8 cellular contexts compared by ENCODE assay signal in the genomic region with DNA sequence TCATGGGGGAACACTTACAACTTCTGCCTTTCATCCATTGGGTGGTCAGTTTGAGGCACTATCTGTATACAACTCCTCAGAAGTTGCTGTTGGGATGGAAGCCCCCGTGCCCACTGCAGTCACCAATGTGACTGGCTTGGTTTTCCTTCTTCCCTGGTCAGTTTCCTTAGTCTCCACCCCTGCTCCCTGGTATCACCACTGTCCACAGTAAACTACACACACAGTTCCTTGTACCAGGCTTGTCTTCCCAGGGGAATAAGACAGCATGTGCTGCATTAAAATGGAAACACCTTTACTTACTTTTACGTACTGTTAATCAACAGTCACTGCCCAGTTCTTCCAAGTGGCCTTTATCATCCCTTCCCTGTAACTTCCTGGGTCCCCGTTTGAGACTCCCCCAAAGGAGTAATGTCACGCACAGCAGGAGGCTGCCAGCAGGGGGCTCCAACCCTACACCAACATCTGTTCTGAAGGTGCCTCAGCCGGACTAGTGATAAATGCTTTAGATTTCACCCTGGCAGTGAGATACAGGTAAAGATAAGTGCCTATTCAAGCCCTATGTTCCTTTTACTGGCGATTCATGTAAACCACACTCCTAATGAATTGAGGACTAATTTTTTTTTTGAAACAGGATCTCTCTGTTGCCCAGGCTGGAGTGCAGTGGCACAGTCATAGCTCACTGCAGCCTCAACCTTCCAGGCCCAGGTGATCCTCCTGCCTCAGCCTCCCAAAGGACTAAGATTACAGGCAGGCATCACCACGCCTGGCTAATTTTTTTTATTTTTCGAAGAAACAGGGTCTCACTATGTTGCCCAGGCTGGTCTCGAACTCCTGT. TPM values are rescaled to one million over a fixed set of nuclear protein-coding genes. Genes with fewer than 3 reads are reported as not detected.
DNase-seq lines count a peak whose midpoint lies in the region; ATAC-seq and TF ChIP-seq lines count a peak whose summit lies in the region.

No MANE protein-coding gene starts in this region.

- H3K36me3 Mint-ChIP-seq in WTC11: peaks cover 8% of the 10 kb centered on the region

- no peaks in the 10 kb centered on the region for H3K36me3 ChIP-seq in breast epithelium

- H3K4me1 ChIP-seq in breast epithelium: no peaks in the 10 kb centered on the region

- H3K9me3 Mint-ChIP-seq in WTC11: peaks cover 16% of the 10 kb centered on the region

- POLR2A ChIA-PET in WTC11 (lab: Charles Lee): no interaction called here

- DNase-seq in NCI-H2029 treated with DMSO at 0.1 percent for 48 hours (lab: John Stamatoyannopoulos, UW) (peak; percentile 23), NCI-H2029 (lab: John Stamatoyannopoulos, UW) (no peak), WTC11 (ENCODE audit: low spot score) (peak; percentile 58), breast epithelium (ENCODE audit: low spot score in 2 of 2) (peak in 1 of 2 donors; percentile 31), kidney glomerular epithelial cell (lab: John Stamatoyannopoulos, UW) (peak; percentile 51), putamen (ENCODE audit: low spot score) (no peak)
- DNase-seq in stimulated activated CD4-positive, alpha-beta T cell treated with anti-CD3 and anti-CD28 coated beads, Interleukin-4, amount 100 ng/mL, for 24 hours: peak; percentile 77

- TF ChIP-seq CTCF in LNCAP (IDR thresholded peaks at IDR 0.05) (peak; percentile 91), WTC11 (IDR thresholded peaks at IDR 0.05) (peak; percentile 46), breast epithelium (IDR thresholded peaks at IDR 0.05) (peak in 2 of 3 donors; percentile 46 to 54)

- CTCF ChIA-PET in WTC11 (lab: Charles Lee): no interaction called here

- no peak overlapping the region for H3K4me3 Mint-ChIP-seq in WTC11

- H3K9me3 ChIP-seq in breast epithelium: no peaks in the 10 kb centered on the region

- no peak overlapping the region for H3K27ac Mint-ChIP-seq in WTC11

- no peak for ATAC-seq in WTC11

- no peak overlapping the region for H3K4me3 ChIP-seq in breast epithelium

- H3K4me1 Mint-ChIP-seq in WTC11: no peaks in the 10 kb centered on the region

- no peak overlapping the region for H3K27ac ChIP-seq in breast epithelium

- no peaks in the 10 kb centered on the region for H3K27me3 ChIP-seq in breast epithelium

- no peaks in the 10 kb centered on the region; the same call in 1 of the 2 replicates for H3K27me3 Mint-ChIP-seq in WTC11 (ENCODE audit: low read depth)

- intact Hi-C loops in breast epithelium (cut with DNase I; ENCODE audit: low total_unique reads): no loop called here

- TF ChIP-seq POLR2A in breast epithelium (IDR thresholded peaks at IDR 0.05): no peak

TF ChIP-seq in WTC11, 78 proteins besides CTCF, POLR2A, EP300 and RAD21:
- TF ChIP-seq TCF7 (CRISPR knock-in tag; IDR thresholded peaks at IDR 0.05; ENCODE audit: low read depth): no peak
- TF ChIP-seq, protein P1, sequence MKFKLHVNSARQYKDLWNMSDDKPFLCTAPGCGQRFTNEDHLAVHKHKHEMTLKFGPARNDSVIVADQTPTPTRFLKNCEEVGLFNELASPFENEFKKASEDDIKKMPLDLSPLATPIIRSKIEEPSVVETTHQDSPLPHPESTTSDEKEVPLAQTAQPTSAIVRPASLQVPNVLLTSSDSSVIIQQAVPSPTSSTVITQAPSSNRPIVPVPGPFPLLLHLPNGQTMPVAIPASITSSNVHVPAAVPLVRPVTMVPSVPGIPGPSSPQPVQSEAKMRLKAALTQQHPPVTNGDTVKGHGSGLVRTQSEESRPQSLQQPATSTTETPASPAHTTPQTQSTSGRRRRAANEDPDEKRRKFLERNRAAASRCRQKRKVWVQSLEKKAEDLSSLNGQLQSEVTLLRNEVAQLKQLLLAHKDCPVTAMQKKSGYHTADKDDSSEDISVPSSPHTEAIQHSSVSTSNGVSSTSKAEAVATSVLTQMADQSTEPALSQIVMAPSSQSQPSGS (CRISPR knock-in tag; IDR thresholded peaks at IDR 0.05; ENCODE audit: borderline replicate concordance, low read depth): no peak
- TF ChIP-seq, protein P2, sequence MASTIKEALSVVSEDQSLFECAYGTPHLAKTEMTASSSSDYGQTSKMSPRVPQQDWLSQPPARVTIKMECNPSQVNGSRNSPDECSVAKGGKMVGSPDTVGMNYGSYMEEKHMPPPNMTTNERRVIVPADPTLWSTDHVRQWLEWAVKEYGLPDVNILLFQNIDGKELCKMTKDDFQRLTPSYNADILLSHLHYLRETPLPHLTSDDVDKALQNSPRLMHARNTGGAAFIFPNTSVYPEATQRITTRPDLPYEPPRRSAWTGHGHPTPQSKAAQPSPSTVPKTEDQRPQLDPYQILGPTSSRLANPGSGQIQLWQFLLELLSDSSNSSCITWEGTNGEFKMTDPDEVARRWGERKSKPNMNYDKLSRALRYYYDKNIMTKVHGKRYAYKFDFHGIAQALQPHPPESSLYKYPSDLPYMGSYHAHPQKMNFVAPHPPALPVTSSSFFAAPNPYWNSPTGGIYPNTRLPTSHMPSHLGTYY (CRISPR knock-in tag; IDR thresholded peaks at IDR 0.05): no peak
- no peak for TF ChIP-seq FOXP1 (CRISPR knock-in tag; IDR thresholded peaks at IDR 0.05; ENCODE audit: borderline replicate concordance)
- TF ChIP-seq ZNF138 (CRISPR knock-in tag; conservative IDR thresholded peaks at IDR 0.05): no peak
- TF ChIP-seq NR2C2 (CRISPR knock-in tag; IDR thresholded peaks at IDR 0.05): no peak
- TF ChIP-seq, protein P3, sequence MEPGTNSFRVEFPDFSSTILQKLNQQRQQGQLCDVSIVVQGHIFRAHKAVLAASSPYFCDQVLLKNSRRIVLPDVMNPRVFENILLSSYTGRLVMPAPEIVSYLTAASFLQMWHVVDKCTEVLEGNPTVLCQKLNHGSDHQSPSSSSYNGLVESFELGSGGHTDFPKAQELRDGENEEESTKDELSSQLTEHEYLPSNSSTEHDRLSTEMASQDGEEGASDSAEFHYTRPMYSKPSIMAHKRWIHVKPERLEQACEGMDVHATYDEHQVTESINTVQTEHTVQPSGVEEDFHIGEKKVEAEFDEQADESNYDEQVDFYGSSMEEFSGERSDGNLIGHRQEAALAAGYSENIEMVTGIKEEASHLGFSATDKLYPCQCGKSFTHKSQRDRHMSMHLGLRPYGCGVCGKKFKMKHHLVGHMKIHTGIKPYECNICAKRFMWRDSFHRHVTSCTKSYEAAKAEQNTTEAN (CRISPR knock-in tag; IDR thresholded peaks at IDR 0.05): no peak
- TF ChIP-seq, protein P4, sequence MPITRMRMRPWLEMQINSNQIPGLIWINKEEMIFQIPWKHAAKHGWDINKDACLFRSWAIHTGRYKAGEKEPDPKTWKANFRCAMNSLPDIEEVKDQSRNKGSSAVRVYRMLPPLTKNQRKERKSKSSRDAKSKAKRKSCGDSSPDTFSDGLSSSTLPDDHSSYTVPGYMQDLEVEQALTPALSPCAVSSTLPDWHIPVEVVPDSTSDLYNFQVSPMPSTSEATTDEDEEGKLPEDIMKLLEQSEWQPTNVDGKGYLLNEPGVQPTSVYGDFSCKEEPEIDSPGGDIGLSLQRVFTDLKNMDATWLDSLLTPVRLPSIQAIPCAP (CRISPR knock-in tag; IDR thresholded peaks at IDR 0.05): no peak
- no peak for TF ChIP-seq MXD4 (CRISPR knock-in tag; IDR thresholded peaks at IDR 0.05; ENCODE audit: borderline replicate concordance)
- TF ChIP-seq NFYB (CRISPR knock-in tag; conservative IDR thresholded peaks at IDR 0.05; ENCODE audit: low read depth): no peak
- no peak for TF ChIP-seq ZNF416 (CRISPR knock-in tag; IDR thresholded peaks at IDR 0.05)
- TF ChIP-seq, protein P5, sequence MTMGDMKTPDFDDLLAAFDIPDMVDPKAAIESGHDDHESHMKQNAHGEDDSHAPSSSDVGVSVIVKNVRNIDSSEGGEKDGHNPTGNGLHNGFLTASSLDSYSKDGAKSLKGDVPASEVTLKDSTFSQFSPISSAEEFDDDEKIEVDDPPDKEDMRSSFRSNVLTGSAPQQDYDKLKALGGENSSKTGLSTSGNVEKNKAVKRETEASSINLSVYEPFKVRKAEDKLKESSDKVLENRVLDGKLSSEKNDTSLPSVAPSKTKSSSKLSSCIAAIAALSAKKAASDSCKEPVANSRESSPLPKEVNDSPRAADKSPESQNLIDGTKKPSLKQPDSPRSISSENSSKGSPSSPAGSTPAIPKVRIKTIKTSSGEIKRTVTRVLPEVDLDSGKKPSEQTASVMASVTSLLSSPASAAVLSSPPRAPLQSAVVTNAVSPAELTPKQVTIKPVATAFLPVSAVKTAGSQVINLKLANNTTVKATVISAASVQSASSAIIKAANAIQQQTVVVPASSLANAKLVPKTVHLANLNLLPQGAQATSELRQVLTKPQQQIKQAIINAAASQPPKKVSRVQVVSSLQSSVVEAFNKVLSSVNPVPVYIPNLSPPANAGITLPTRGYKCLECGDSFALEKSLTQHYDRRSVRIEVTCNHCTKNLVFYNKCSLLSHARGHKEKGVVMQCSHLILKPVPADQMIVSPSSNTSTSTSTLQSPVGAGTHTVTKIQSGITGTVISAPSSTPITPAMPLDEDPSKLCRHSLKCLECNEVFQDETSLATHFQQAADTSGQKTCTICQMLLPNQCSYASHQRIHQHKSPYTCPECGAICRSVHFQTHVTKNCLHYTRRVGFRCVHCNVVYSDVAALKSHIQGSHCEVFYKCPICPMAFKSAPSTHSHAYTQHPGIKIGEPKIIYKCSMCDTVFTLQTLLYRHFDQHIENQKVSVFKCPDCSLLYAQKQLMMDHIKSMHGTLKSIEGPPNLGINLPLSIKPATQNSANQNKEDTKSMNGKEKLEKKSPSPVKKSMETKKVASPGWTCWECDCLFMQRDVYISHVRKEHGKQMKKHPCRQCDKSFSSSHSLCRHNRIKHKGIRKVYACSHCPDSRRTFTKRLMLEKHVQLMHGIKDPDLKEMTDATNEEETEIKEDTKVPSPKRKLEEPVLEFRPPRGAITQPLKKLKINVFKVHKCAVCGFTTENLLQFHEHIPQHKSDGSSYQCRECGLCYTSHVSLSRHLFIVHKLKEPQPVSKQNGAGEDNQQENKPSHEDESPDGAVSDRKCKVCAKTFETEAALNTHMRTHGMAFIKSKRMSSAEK (CRISPR knock-in tag; IDR thresholded peaks at IDR 0.05; ENCODE audit: borderline replicate concordance): no peak
- no peak for TF ChIP-seq ZNF232 (CRISPR knock-in tag; IDR thresholded peaks at IDR 0.05)

RNA-seq across cellular contexts. Expression of a gene that starts 45.3 kb away (rescaled TPM):
- total RNA-seq in WTC11 (2021): 3.3 to 4.3 TPM (median 3.5 TPM) in 3 replicates
- total RNA-seq in breast epithelium: 10 to 100 TPM in 2 of 3 donors, 1 to 10 TPM in 1; 9.8 to 26.9 (median 14.2) TPM

Comparison
In these comparisons a context has a peak if more than half of its experiments do, and no peak if none do; other contexts are left out.
1. DNase-seq: peak in NCI-H2029 treated with DMSO at 0.1 percent for 48 hours (single experiment), WTC11 (single experiment), kidney glomerular epithelial cell (single experiment) and stimulated activated CD4-positive, alpha-beta T cell treated with anti-CD3 and anti-CD28 coated beads, Interleukin-4, amount 100 ng/mL, for 24 hours (single experiment); none in NCI-H2029 (single experiment) and putamen (single experiment).
2. Peak in every context shown above with its lines, with median percentiles within 50 percentile points of each other: CTCF ChIP-seq.